ENCODE assay signal across 8 cellular contexts in the genomic region with DNA sequence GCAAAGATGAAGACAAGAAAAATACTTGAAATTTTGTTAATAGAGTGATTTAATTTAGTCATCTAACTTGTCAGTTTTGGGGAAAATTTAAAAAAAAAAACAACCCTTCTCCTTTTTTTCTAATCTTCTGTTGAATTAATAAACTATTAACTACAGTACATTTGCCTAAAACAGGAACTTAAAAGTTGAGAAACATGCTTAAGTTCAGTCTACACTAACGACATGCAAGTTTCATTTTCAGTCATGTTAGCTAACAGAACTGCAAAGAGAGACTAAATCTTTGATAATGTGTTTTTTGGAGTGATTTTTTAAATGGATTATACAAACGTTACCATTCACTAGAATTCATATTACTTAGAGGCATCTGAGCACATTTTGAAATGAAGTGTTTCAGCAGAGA.
DNase-seq lines count a peak whose midpoint lies in the region; ATAC-seq and TF ChIP-seq lines count a peak whose summit lies in the region.

No MANE protein-coding gene starts in this region.

- H3F3A ChIP-seq in MM.1S (ENCODE audit: insufficient read depth, low read length) = peaks cover 61% of the 10 kb centered on the region

- H3K27ac ChIP-seq in MM.1S (ENCODE audit: low read length) = peak overlapping the region; percentile 75

- H3K9me2 ChIP-seq in MM.1S (replicated peaks; ENCODE audit: insufficient read depth, low read length) = no peaks in the 10 kb centered on the region

- H3K9me3 ChIP-seq in MM.1S (replicated peaks; ENCODE audit: insufficient read depth, low read length) = no peaks in the 10 kb centered on the region

- H3K36me3 ChIP-seq in GM06990 (ENCODE audit: control insufficient read depth, insufficient read depth, low read length) = no peaks in the 10 kb centered on the region
- no peaks in the 10 kb centered on the region for H3K36me3 ChIP-seq in MM.1S (replicated peaks; ENCODE audit: insufficient read depth, low read length)

- no peaks in the 10 kb centered on the region for H4K20me1 ChIP-seq in MM.1S (ENCODE audit: insufficient read depth, low read length)

- H3K79me2 ChIP-seq in MM.1S (ENCODE audit: low read length) = peaks cover 49% of the 10 kb centered on the region

- H3K4me3 ChIP-seq in GM06990 (replicated peaks; ENCODE audit: low read depth, low read length) = peak overlapping the region; percentile 22
- peak overlapping the region; percentile 49 for H3K4me3 ChIP-seq in MM.1S (ENCODE audit: low read length)
- H3K4me3 ChIP-seq in fibroblast of villous mesenchyme (ENCODE audit: low read depth, low read length) = no peak overlapping the region

- peak overlapping the region; percentile 65 for H2AFZ ChIP-seq in MM.1S (ENCODE audit: low read length)

- H3K4me1 ChIP-seq in MM.1S (ENCODE audit: low read length) = peaks cover 20% of the 10 kb centered on the region

- H3K27me3 ChIP-seq in GM06990 (replicated peaks; ENCODE audit: control insufficient read depth, insufficient read depth, low read length) (no peaks in the 10 kb centered on the region), MM.1S (replicated peaks; ENCODE audit: insufficient read depth, low read length) (no peaks in the 10 kb centered on the region)

- DNase-seq in GM06990 (ENCODE audit: extremely low read depth, insufficient read length) (peak; percentile 68), MM.1S (peak; percentile 70), fibroblast of villous mesenchyme (ENCODE audit: low read depth) (peak; percentile 28), NCI-H1436 treated with DMSO at 0.1 percent for 48 hours (lab: John Stamatoyannopoulos, UW) (no peak), SHP77 treated with DMSO at 0.1 percent for 48 hours (lab: John Stamatoyannopoulos, UW) (no peak), NCI-H146 treated with DMSO at 0.1 percent for 48 hours (lab: John Stamatoyannopoulos, UW; ENCODE audit: unreplicated experiment) (no peak), NCI-H1092 treated with DMSO at 0.1 percent for 48 hours (lab: John Stamatoyannopoulos, UW) (no peak)

- peak overlapping the region; percentile 67 for H3K4me2 ChIP-seq in MM.1S (ENCODE audit: low read depth, low read length)

- peak overlapping the region; percentile 60 for H3K9ac ChIP-seq in MM.1S (ENCODE audit: low read length)

- peak; percentile 37 for ATAC-seq in GM21717 (IDR thresholded peaks at IDR 0.05; ENCODE audit: unreplicated experiment)

- TF ChIP-seq CTCF in GM06990 (IDR thresholded peaks at IDR 0.05; ENCODE audit: insufficient read depth, low read length, poor library complexity, severe bottlenecking) = no peak
- TF ChIP-seq CTCF in MM.1S (IDR thresholded peaks at IDR 0.05; ENCODE audit: low read length) = no peak
- no peak for TF ChIP-seq CTCF in fibroblast of villous mesenchyme (IDR thresholded peaks at IDR 0.05; ENCODE audit: insufficient read depth, low read depth, low read length)

Comparison
In these comparisons a context has a peak if more than half of its experiments do, and no peak if none do; other contexts are left out.
1. DNase-seq: peak in GM06990 (single experiment), MM.1S (single experiment) and fibroblast of villous mesenchyme (single experiment); none in NCI-H1436 treated with DMSO at 0.1 percent for 48 hours (single experiment), SHP77 treated with DMSO at 0.1 percent for 48 hours (single experiment), NCI-H146 treated with DMSO at 0.1 percent for 48 hours (single experiment) and NCI-H1092 treated with DMSO at 0.1 percent for 48 hours (single experiment).